In the genomic region with DNA sequence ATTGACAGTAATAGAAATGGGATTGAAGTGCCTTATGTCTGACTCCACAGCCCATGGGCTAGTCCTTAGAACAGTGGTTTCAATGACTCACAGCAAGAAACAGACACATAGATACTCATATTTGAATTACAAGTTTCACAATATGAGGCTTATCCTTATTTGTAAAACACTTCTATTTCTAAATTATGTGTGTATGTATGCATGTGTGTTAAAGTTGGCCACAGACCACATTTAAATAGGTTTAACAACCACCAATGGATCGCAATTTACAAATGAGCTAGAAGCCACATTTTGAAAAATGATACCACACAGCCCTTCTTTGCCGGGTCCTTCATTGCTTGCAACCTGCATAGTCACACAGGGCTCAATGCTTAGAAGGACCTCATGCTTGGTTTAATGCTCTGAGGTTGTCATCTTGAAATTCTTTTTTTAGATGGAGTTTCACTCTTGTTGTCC, we compare ENCODE assay signal across 10 cellular contexts.
DNase-seq lines count a peak whose midpoint lies in the region; ATAC-seq and TF ChIP-seq lines count a peak whose summit lies in the region.
"Had no signal": no experiment of that assay in that cellular context is flagged by ENCODE, and none has a peak within 500 bp of the region (broad histone marks: within the 10 kb centered on the region; RNA-seq: fewer than 3 reads in every experiment).

No MANE protein-coding gene starts in this region.

- H3K36me3 Mint-ChIP-seq in activated CD4-positive, alpha-beta T cell treated with anti-CD3 and anti-CD28 coated beads, Interleukin-2, amount 10 ng/mL, durations not matched to agents 24 days and 14 days (ENCODE audit: low read depth) = peaks cover 1% of the 10 kb centered on the region
- H3K36me3 Mint-ChIP-seq in activated CD4-positive, alpha-beta T cell treated with anti-CD3 and anti-CD28 coated beads, Interleukin-2, amount 10 ng/mL, durations not matched to agents 7 days and 5 days (ENCODE audit: low read depth) = peaks cover 8% of the 10 kb centered on the region
- H3K36me3 Mint-ChIP-seq in T-cell = no peaks in the 10 kb centered on the region

- H3K9ac ChIP-seq in OCI-LY3 (ENCODE audit: low read length) (no peak overlapping the region), smooth muscle cell (ENCODE audit: low read depth) (no peak overlapping the region)

- intact Hi-C loops in activated CD4-positive, alpha-beta T cell treated with anti-CD3 and anti-CD28 coated beads, Interleukin-2, amount 10 ng/mL, durations not matched to agents 24 days and 14 days (cut with micrococcal nuclease) = loop anchor here (2.0 to 5.0 kb wide), 2 partner anchors 42 to 86 kb away; no protein-coding TSS in a partner anchor

- peaks cover 25% of the 10 kb centered on the region for H3K9me3 Mint-ChIP-seq in activated CD4-positive, alpha-beta T cell treated with anti-CD3 and anti-CD28 coated beads, Interleukin-2, amount 10 ng/mL, durations not matched to agents 24 days and 14 days
- H3K9me3 Mint-ChIP-seq in activated CD4-positive, alpha-beta T cell treated with anti-CD3 and anti-CD28 coated beads, Interleukin-2, amount 10 ng/mL, durations not matched to agents 7 days and 5 days = peaks cover 9% of the 10 kb centered on the region
- peaks cover 0 to 7% (median 7%) of the 10 kb centered on the region in 3 donors for H3K9me3 Mint-ChIP-seq in T-cell

- peak overlapping the region; percentile 48 for H3K4me2 ChIP-seq in OCI-LY3 (ENCODE audit: low read length)
- H3K4me2 ChIP-seq in smooth muscle cell = peak overlapping the region; percentile 33

- TF ChIP-seq CTCF in OCI-LY3 (IDR thresholded peaks at IDR 0.05; ENCODE audit: low read depth, low read length) = no peak
- TF ChIP-seq CTCF in smooth muscle cell (IDR thresholded peaks at IDR 0.05; ENCODE audit: borderline replicate concordance, insufficient read depth, poor library complexity, severe bottlenecking) = no peak

- POLR2A ChIA-PET in activated CD4-positive, alpha-beta T cell treated with anti-CD3 and anti-CD28 coated beads, Interleukin-2, amount 10 ng/mL, durations not matched to agents 7 days and 5 days (lab: Charles Lee) = no interaction called here
- POLR2A ChIA-PET in T-cell (lab: Charles Lee) = no interaction called here

- peaks cover 17% of the 10 kb centered on the region for H3K27me3 Mint-ChIP-seq in activated CD4-positive, alpha-beta T cell treated with anti-CD3 and anti-CD28 coated beads, Interleukin-2, amount 10 ng/mL, durations not matched to agents 24 days and 14 days
- H3K27me3 Mint-ChIP-seq in activated CD4-positive, alpha-beta T cell treated with anti-CD3 and anti-CD28 coated beads, Interleukin-2, amount 10 ng/mL, durations not matched to agents 7 days and 5 days = peaks cover 13% of the 10 kb centered on the region
- H3K27me3 Mint-ChIP-seq in T-cell = peaks cover 0 to 6% of the 10 kb centered on the region in 2 donors

- H3F3A ChIP-seq in smooth muscle cell (ENCODE audit: low read depth) = peaks cover 9% of the 10 kb centered on the region

- 37% methylated on average over 2 of the region's 2 CpGs for WGBS in smooth muscle cell (ENCODE audit: low lambda C conversion rate)

- H3K36me3 ChIP-seq in OCI-LY3 (replicated peaks; ENCODE audit: low read depth, low read length) = no peaks in the 10 kb centered on the region
- H3K36me3 ChIP-seq in smooth muscle cell (ENCODE audit: low read depth) = no peaks in the 10 kb centered on the region
- H3K36me3 ChIP-seq: left lung had no signal

- H3K4me1 Mint-ChIP-seq in activated CD4-positive, alpha-beta T cell treated with anti-CD3 and anti-CD28 coated beads, Interleukin-2, amount 10 ng/mL, durations not matched to agents 24 days and 14 days = no peaks in the 10 kb centered on the region
- no peaks in the 10 kb centered on the region for H3K4me1 Mint-ChIP-seq in activated CD4-positive, alpha-beta T cell treated with anti-CD3 and anti-CD28 coated beads, Interleukin-2, amount 10 ng/mL, durations not matched to agents 7 days and 5 days
- H3K4me1 Mint-ChIP-seq in T-cell = no peaks in the 10 kb centered on the region

- H4K20me1 ChIP-seq in OCI-LY3 (ENCODE audit: insufficient read depth, low read length) (no peaks in the 10 kb centered on the region), smooth muscle cell (ENCODE audit: low read depth) (no peaks in the 10 kb centered on the region)

- no peak overlapping the region for H2AFZ ChIP-seq in OCI-LY3 (ENCODE audit: low read depth, low read length)
- H2AFZ ChIP-seq in smooth muscle cell (ENCODE audit: low read depth) = no peak overlapping the region

- no peaks in the 10 kb centered on the region for H3K27me3 ChIP-seq in OCI-LY3 (ENCODE audit: low read depth, low read length)
- no peaks in the 10 kb centered on the region for H3K27me3 ChIP-seq in smooth muscle cell (ENCODE audit: low read depth)
- H3K27me3 ChIP-seq: left lung had no signal

- H3K4me3 Mint-ChIP-seq in activated CD4-positive, alpha-beta T cell treated with anti-CD3 and anti-CD28 coated beads, Interleukin-2, amount 10 ng/mL, durations not matched to agents 24 days and 14 days = no peak overlapping the region
- no peak overlapping the region for H3K4me3 Mint-ChIP-seq in activated CD4-positive, alpha-beta T cell treated with anti-CD3 and anti-CD28 coated beads, Interleukin-2, amount 10 ng/mL, durations not matched to agents 7 days and 5 days
- H3K4me3 Mint-ChIP-seq in T-cell = no peak overlapping the region

- H3K9me3 ChIP-seq in OCI-LY3 (ENCODE audit: insufficient read depth, low read length) (no peaks in the 10 kb centered on the region), smooth muscle cell (replicated peaks; ENCODE audit: low read depth) (no peaks in the 10 kb centered on the region)

- no peak overlapping the region for H3K27ac Mint-ChIP-seq in activated CD4-positive, alpha-beta T cell treated with anti-CD3 and anti-CD28 coated beads, Interleukin-2, amount 10 ng/mL, durations not matched to agents 24 days and 14 days
- H3K27ac Mint-ChIP-seq in activated CD4-positive, alpha-beta T cell treated with anti-CD3 and anti-CD28 coated beads, Interleukin-2, amount 10 ng/mL, durations not matched to agents 7 days and 5 days = no peak overlapping the region
- H3K27ac Mint-ChIP-seq in T-cell = no peak overlapping the region

- peak; percentile 58 for DNase-seq in activated CD4-positive, alpha-beta T cell treated with anti-CD3 and anti-CD28 coated beads, Interleukin-2, amount 10 ng/mL, durations not matched to agents 24 days and 14 days
- no peak for DNase-seq in activated CD4-positive, alpha-beta T cell treated with anti-CD3 and anti-CD28 coated beads, Interleukin-2, amount 10 ng/mL, durations not matched to agents 7 days and 5 days
- DNase-seq in smooth muscle cell (lab: John Stamatoyannopoulos, UW; ENCODE audit: unreplicated experiment) (no peak), NCI-H2196 (lab: John Stamatoyannopoulos, UW; ENCODE audit: unreplicated experiment) (no peak), T-cell (no peak)
- DNase-seq in central memory CD4-positive, alpha-beta T cell = no peak
- DNase-seq: ACHN, left lung had no signal

- H3K27ac ChIP-seq in OCI-LY3 (ENCODE audit: low read length) (no peak overlapping the region), smooth muscle cell (ENCODE audit: low read depth) (peak overlapping the region; percentile 66)
- H3K27ac ChIP-seq: left lung had no signal

- H3K79me2 ChIP-seq in OCI-LY3 (ENCODE audit: low read length) (no peaks in the 10 kb centered on the region), smooth muscle cell (ENCODE audit: low read depth) (no peaks in the 10 kb centered on the region)

- H3K4me3 ChIP-seq in OCI-LY3 (ENCODE audit: low read length) = no peak overlapping the region
- H3K4me3 ChIP-seq in smooth muscle cell = no peak overlapping the region
- H3K4me3 ChIP-seq: left lung had no signal

- ATAC-seq in HG02798 (IDR thresholded peaks at IDR 0.05; ENCODE audit: poor library complexity, unreplicated experiment) (peak; percentile 93), T-cell (replicated peaks in 1 of 4) (no peak)
- ATAC-seq: left lung had no signal

- H3K4me1 ChIP-seq in OCI-LY3 (ENCODE audit: low read length) = peaks cover 20% of the 10 kb centered on the region
- no peaks in the 10 kb centered on the region for H3K4me1 ChIP-seq in smooth muscle cell (ENCODE audit: low read depth)
- H3K4me1 ChIP-seq: left lung had no signal

- CTCF ChIA-PET in activated CD4-positive, alpha-beta T cell treated with anti-CD3 and anti-CD28 coated beads, Interleukin-2, amount 10 ng/mL, durations not matched to agents 7 days and 5 days (lab: Charles Lee) = interaction anchor here (0.7 kb wide), 1 partner anchor 24 kb away, joined by 3 read pairs; no protein-coding TSS in a partner anchor
- CTCF ChIA-PET in T-cell (lab: Charles Lee) = interaction anchor here in 1 of 2 donors (0.6 kb wide), 1 partner anchor 164 kb away, joined by 3 read pairs; no protein-coding TSS in a partner anchor
